1 cellular context compared by ENCODE assay signal in the genomic region with DNA sequence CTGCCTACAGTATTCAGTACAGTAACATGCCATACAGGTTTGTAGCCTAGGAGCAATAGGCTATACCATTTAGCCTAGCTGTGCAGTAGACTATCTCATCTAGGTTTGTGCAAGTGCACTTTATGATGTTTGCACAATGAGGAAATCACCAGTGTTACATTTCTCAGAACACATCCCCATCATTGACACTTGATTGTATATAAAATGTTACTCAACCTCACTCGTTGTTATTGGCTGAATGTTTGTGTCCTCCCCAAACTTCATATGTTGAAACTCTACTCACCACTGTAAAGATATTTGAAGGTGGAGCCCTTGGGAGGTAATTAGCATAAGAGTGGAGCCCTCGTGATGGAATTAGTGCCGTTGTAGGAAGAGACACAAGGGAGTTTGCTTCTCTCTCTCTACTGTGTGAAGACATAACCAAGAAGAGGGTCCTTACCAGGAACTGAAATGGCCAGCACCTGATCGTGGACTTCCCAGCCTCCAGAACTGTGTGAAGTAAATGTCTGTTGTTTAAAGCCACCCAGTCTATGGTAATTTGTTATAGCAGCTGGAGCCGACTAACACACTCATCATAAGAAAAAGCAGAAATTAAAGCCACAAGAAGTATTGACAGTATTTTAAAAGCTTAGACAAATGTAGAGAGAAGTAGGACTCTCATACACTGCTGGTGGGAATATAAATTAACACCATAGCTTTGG.
TF ChIP-seq lines count a peak whose summit lies in the region.

No MANE protein-coding gene starts in this region.

TF ChIP-seq in GM23338, 12 proteins besides CTCF, POLR2A, EP300 and RAD21 (continued from another document):
- TF ChIP-seq, protein P1, sequence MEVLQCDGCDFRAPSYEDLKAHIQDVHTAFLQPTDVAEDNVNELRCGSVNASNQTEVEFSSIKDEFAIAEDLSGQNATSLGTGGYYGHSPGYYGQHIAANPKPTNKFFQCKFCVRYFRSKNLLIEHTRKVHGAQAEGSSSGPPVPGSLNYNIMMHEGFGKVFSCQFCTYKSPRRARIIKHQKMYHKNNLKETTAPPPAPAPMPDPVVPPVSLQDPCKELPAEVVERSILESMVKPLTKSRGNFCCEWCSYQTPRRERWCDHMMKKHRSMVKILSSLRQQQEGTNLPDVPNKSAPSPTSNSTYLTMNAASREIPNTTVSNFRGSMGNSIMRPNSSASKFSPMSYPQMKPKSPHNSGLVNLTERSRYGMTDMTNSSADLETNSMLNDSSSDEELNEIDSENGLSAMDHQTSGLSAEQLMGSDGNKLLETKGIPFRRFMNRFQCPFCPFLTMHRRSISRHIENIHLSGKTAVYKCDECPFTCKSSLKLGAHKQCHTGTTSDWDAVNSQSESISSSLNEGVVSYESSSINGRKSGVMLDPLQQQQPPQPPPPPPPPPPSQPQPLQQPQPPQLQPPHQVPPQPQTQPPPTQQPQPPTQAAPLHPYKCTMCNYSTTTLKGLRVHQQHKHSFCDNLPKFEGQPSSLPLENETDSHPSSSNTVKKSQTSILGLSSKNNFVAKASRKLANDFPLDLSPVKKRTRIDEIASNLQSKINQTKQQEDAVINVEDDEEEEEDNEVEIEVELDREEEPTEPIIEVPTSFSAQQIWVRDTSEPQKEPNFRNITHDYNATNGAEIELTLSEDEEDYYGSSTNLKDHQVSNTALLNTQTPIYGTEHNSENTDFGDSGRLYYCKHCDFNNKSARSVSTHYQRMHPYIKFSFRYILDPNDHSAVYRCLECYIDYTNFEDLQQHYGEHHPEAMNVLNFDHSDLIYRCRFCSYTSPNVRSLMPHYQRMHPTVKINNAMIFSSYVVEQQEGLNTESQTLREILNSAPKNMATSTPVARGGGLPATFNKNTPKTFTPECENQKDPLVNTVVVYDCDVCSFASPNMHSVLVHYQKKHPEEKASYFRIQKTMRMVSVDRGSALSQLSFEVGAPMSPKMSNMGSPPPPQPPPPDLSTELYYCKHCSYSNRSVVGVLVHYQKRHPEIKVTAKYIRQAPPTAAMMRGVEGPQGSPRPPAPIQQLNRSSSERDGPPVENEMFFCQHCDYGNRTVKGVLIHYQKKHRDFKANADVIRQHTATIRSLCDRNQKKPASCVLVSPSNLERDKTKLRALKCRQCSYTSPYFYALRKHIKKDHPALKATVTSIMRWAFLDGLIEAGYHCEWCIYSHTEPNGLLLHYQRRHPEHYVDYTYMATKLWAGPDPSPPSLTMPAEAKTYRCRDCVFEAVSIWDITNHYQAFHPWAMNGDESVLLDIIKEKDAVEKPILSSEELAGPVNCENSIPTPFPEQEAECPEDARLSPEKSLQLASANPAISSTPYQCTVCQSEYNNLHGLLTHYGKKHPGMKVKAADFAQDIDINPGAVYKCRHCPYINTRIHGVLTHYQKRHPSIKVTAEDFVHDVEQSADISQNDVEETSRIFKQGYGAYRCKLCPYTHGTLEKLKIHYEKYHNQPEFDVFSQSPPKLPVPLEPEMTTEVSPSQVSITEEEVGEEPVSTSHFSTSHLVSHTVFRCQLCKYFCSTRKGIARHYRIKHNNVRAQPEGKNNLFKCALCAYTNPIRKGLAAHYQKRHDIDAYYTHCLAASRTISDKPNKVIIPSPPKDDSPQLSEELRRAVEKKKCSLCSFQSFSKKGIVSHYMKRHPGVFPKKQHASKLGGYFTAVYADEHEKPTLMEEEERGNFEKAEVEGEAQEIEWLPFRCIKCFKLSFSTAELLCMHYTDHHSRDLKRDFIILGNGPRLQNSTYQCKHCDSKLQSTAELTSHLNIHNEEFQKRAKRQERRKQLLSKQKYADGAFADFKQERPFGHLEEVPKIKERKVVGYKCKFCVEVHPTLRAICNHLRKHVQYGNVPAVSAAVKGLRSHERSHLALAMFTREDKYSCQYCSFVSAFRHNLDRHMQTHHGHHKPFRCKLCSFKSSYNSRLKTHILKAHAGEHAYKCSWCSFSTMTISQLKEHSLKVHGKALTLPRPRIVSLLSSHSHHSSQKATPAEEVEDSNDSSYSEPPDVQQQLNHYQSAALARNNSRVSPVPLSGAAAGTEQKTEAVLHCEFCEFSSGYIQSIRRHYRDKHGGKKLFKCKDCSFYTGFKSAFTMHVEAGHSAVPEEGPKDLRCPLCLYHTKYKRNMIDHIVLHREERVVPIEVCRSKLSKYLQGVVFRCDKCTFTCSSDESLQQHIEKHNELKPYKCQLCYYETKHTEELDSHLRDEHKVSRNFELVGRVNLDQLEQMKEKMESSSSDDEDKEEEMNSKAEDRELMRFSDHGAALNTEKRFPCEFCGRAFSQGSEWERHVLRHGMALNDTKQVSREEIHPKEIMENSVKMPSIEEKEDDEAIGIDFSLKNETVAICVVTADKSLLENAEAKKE (CRISPR knock-in tag; IDR thresholded peaks at IDR 0.05) = no peak
- TF ChIP-seq CREB1 (CRISPR knock-in tag; IDR thresholded peaks at IDR 0.05; ENCODE audit: low read depth) = no peak
TF ChIP-seq in GM23338: peak in this region for 0.
